5 cellular contexts compared by ENCODE assay signal in genomic region chr2:39581866-39582265, GRCh38.
"Had no signal": no experiment of that assay in that cellular context is flagged by ENCODE, and none has a peak within 500 bp of the region (broad histone marks: within the 10 kb centered on the region; RNA-seq: fewer than 3 reads in every experiment).

No MANE protein-coding gene starts in this region.

- H3K27ac ChIP-seq: HL-60 had no signal

- H3K4me3 ChIP-seq: K562 had no signal

- DNase-seq: IMR-90, KBM-7 had no signal

- ATAC-seq: HepG2, K562 had no signal
